ENCODE assay signal across 8 cellular contexts in genomic region chr15:75201609-75202250, GRCh38. TPM values are rescaled to one million over a fixed set of nuclear protein-coding genes. Genes with fewer than 3 reads are reported as not detected.
DNase-seq lines count a peak whose midpoint lies in the region; ATAC-seq and TF ChIP-seq lines count a peak whose summit lies in the region.

Gene C15orf39, plus strand, starts transcription at chr15:75201882. Its CDS starts 4,167 bp downstream, at chr15:75206049.

- H3K27me3 Mint-ChIP-seq in WTC11 (ENCODE audit: low read depth): 0 out of 2 replicates have a peak, but pooled peaks cover 2% of the 10 kb centered on the region
- H3K27me3 Mint-ChIP-seq in immature natural killer cell (ENCODE audit: low read depth in 3 of 3): peaks cover 7 to 10% (median 7%) of the 10 kb centered on the region in 3 donors

- H3K4me1 Mint-ChIP-seq in WTC11 (peaks cover 55% of the 10 kb centered on the region), immature natural killer cell (peaks cover 60 to 69% of the 10 kb centered on the region in 2 donors)

- WGBS in mammary epithelial cell (ENCODE audit: low coverage, missing lambda C conversion rate): 1% methylated on average over 28 of the region's 84 CpGs

- H3K9me3 ChIP-seq in mammary epithelial cell (replicated peaks; ENCODE audit: insufficient read depth, low read length): no peaks in the 10 kb centered on the region

- peak within 1 kb of the TSS; percentile 80 for H2AFZ ChIP-seq in mammary epithelial cell (ENCODE audit: low read depth, low read length)

- H3K9ac ChIP-seq in mammary epithelial cell (ENCODE audit: insufficient read depth, low read length): peak within 1 kb of the TSS; percentile 92

- POLR2A ChIA-PET in WTC11 (lab: Charles Lee): interaction anchor here (0.9 to 1.3 kb wide), 5 partner anchors 13 to 207 kb away, joined by 3 to 4 read pairs (median 3); partner anchors contain the start of gene SCAMP5

- peaks cover 33% of the 10 kb centered on the region for H3K4me1 ChIP-seq in mammary epithelial cell (ENCODE audit: insufficient read depth, low read length)

- CTCF ChIA-PET in WTC11 (lab: Charles Lee) (interaction anchor here (0.6 to 4.4 kb wide), 38 partner anchors 10 to 445 kb away, joined by 3 to 51 read pairs (median 5); partner anchors contain the start of genes MAN2C1, PPCDC, RPP25 and SCAMP5), mammary epithelial cell (lab: Charles Lee; ENCODE audit: low non-redundant PET) (interaction anchor here (0.6 to 1.2 kb wide), 5 partner anchors 51 to 819 kb away, joined by 3 to 7 read pairs (median 4); no protein-coding TSS in a partner anchor)

- H4K20me1 ChIP-seq in mammary epithelial cell (ENCODE audit: insufficient read depth, low read length): peaks cover 7% of the 10 kb centered on the region

- H3K4me3 ChIP-seq in mammary epithelial cell (replicated peaks in 1 of 3; ENCODE audit: insufficient read depth in 1 of 3, low read depth in 2 of 3, low read length in 3 of 3): peak within 1 kb of the TSS; percentile 78 to 95 (median 87)

- DNase-seq in DMS153 treated with DMSO at 0.1 percent for 48 hours (lab: John Stamatoyannopoulos, UW; ENCODE audit: unreplicated experiment) (peak; percentile 16), DMS153 (lab: John Stamatoyannopoulos, UW) (no peak), NCI-H1105 treated with DMSO at 0.1 percent for 48 hours (lab: John Stamatoyannopoulos, UW) (peak; percentile 40), WTC11 (ENCODE audit: low spot score) (peak; percentile 72), mammary epithelial cell (peak; percentile 67), immature natural killer cell (peak; percentile 86 to 88 (median 87))
- DNase-seq in stimulated activated CD4-positive, alpha-beta T cell treated with anti-CD3 and anti-CD28 coated beads, Interleukin-12 subunit alpha, Interleukin-12 subunit beta, amount 100 ng/mL, for 4 hours: peak; percentile 75

- H3K27me3 ChIP-seq in mammary epithelial cell (ENCODE audit: insufficient read depth, low read length): no peaks in the 10 kb centered on the region

- peak within 1 kb of the TSS; percentile 91 for H3K4me3 Mint-ChIP-seq in WTC11
- H3K4me3 Mint-ChIP-seq in immature natural killer cell: peak within 1 kb of the TSS; percentile 90 to 94 (median 93)

- H3K79me2 ChIP-seq in mammary epithelial cell (ENCODE audit: insufficient read depth, low read length): peaks cover 50% of the 10 kb centered on the region

- dilution Hi-C loops in mammary epithelial cell (cut with HindIII; ENCODE audit: low sequenced_read_pairs): no loop called here

- no peaks in the 10 kb centered on the region for H3K9me3 Mint-ChIP-seq in WTC11
- no peaks in the 10 kb centered on the region for H3K9me3 Mint-ChIP-seq in immature natural killer cell

- in situ Hi-C loops in mammary epithelial cell (cut with MboI; ENCODE audit: low sequenced_read_pairs in 2 of 2): loop anchor here in 1 of 2 donors (5.0 kb wide), 2 partner anchors 94 to 174 kb away; no protein-coding TSS in a partner anchor

- H3K4me2 ChIP-seq in mammary epithelial cell (ENCODE audit: insufficient read depth, low read depth, low read length): peak within 1 kb of the TSS; percentile 92

- H3K27ac Mint-ChIP-seq in WTC11: peak within 1 kb of the TSS; percentile 89
- peak within 1 kb of the TSS; percentile 86 to 94 (median 91) for H3K27ac Mint-ChIP-seq in immature natural killer cell

- TSS peak; percentile 21 for BruUV-seq in mammary epithelial cell (replicated peaks; lab: Mats Ljungman, UMichigan)

- intact Hi-C loops in mammary epithelial cell (cut with micrococcal nuclease): loop anchor here (1.0 to 10.0 kb wide), 6 partner anchors 30 to 829 kb away; partner anchors contain the start of gene CSK

- peak; percentile 38 for ATAC-seq in HG02610 (IDR thresholded peaks at IDR 0.05; ENCODE audit: unreplicated experiment)
- peak; percentile 37 for ATAC-seq in WTC11

- no peaks in the 10 kb centered on the region for H3K36me3 ChIP-seq in mammary epithelial cell (ENCODE audit: insufficient read depth, low read length)

- TF ChIP-seq CTCF in WTC11 (IDR thresholded peaks at IDR 0.05): peak; percentile 92
- TF ChIP-seq CTCF in mammary epithelial cell (conservative IDR thresholded peaks at IDR 0.05 in 1 of 2, IDR thresholded peaks at IDR 0.05 in 1 of 2; ENCODE audit: extremely low read depth in 1 of 2, insufficient read depth in 1 of 2, low read depth in 1 of 2, low read length in 2 of 2): peak; percentile 40 to 62

- peak within 1 kb of the TSS; percentile 89 for H3K27ac ChIP-seq in mammary epithelial cell (ENCODE audit: insufficient read depth, low read depth, low read length)

- H3K36me3 Mint-ChIP-seq in WTC11 (0 out of 2 replicates have a peak, but pooled peaks cover 3% of the 10 kb centered on the region), immature natural killer cell (no peaks in the 10 kb centered on the region)

TF ChIP-seq in WTC11, 78 proteins besides CTCF, POLR2A, EP300 and RAD21 (continues in another document):
- no peak for TF ChIP-seq AR (CRISPR knock-in tag; IDR thresholded peaks at IDR 0.05)
- TF ChIP-seq NR2C2 (CRISPR knock-in tag; IDR thresholded peaks at IDR 0.05): no peak
- no peak; the same call in 1 of the 2 replicates for TF ChIP-seq ZNF512 (CRISPR knock-in tag; IDR thresholded peaks at IDR 0.05; ENCODE audit: borderline replicate concordance)
- no peak for TF ChIP-seq ZNF396 (CRISPR knock-in tag; IDR thresholded peaks at IDR 0.05; ENCODE audit: borderline replicate concordance)
- TF ChIP-seq TEAD1 (CRISPR knock-in tag; IDR thresholded peaks at IDR 0.05): no peak
- peak; percentile 23; the same call in 1 of the 2 replicates for TF ChIP-seq CREM (CRISPR knock-in tag; IDR thresholded peaks at IDR 0.05)
- no peak for TF ChIP-seq GRHL2 (CRISPR knock-in tag; IDR thresholded peaks at IDR 0.05; ENCODE audit: insufficient replicate concordance, severe bottlenecking)
- TF ChIP-seq E2F1 (CRISPR knock-in tag; IDR thresholded peaks at IDR 0.05): no peak
- 0 out of 2 replicates have a peak, but pooled peaks have one; percentile 54 for TF ChIP-seq NFE2L1 (CRISPR knock-in tag; IDR thresholded peaks at IDR 0.05)
- no peak for TF ChIP-seq ATF6 (CRISPR knock-in tag; IDR thresholded peaks at IDR 0.05)

RNA-seq across cellular contexts. Expression of gene C15orf39, which starts in this region (rescaled TPM):
- total RNA-seq in WTC11 (2021) (39.9 to 52.8 TPM (median 41.6 TPM) in 3 replicates), mammary epithelial cell (10 to 100 TPM in 1 of 2 donors, 1 to 10 TPM in 1; 3.8 to 22.8 TPM)
- polyA plus RNA-seq in mammary epithelial cell (9.0 TPM), immature natural killer cell (10 to 100 TPM in 1 of 3 donors, 1 to 10 TPM in 2; 3.8 to 14.0 (median 4.7) TPM)
- polyA minus RNA-seq in mammary epithelial cell: 31.5 TPM
